In genomic region chr12:53097564-53098353, GRCh38 we compare ENCODE assay signal across 1 cellular context.
A peak's percentile ranks its signal among the peaks of the same experiment; 100 is the strongest.
TF ChIP-seq lines count a peak whose summit lies in the region.

A gene with protein sequence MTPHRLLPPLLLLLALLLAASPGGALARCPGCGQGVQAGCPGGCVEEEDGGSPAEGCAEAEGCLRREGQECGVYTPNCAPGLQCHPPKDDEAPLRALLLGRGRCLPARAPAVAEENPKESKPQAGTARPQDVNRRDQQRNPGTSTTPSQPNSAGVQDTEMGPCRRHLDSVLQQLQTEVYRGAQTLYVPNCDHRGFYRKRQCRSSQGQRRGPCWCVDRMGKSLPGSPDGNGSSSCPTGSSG (plus strand): TSS chr12:53097667. CDS start chr12:53097718, 51 bp downstream.

TF ChIP-seq in K562, 482 proteins besides CTCF, POLR2A, EP300 and RAD21 (continued from another document and continues in another):
- TF ChIP-seq, protein P1, sequence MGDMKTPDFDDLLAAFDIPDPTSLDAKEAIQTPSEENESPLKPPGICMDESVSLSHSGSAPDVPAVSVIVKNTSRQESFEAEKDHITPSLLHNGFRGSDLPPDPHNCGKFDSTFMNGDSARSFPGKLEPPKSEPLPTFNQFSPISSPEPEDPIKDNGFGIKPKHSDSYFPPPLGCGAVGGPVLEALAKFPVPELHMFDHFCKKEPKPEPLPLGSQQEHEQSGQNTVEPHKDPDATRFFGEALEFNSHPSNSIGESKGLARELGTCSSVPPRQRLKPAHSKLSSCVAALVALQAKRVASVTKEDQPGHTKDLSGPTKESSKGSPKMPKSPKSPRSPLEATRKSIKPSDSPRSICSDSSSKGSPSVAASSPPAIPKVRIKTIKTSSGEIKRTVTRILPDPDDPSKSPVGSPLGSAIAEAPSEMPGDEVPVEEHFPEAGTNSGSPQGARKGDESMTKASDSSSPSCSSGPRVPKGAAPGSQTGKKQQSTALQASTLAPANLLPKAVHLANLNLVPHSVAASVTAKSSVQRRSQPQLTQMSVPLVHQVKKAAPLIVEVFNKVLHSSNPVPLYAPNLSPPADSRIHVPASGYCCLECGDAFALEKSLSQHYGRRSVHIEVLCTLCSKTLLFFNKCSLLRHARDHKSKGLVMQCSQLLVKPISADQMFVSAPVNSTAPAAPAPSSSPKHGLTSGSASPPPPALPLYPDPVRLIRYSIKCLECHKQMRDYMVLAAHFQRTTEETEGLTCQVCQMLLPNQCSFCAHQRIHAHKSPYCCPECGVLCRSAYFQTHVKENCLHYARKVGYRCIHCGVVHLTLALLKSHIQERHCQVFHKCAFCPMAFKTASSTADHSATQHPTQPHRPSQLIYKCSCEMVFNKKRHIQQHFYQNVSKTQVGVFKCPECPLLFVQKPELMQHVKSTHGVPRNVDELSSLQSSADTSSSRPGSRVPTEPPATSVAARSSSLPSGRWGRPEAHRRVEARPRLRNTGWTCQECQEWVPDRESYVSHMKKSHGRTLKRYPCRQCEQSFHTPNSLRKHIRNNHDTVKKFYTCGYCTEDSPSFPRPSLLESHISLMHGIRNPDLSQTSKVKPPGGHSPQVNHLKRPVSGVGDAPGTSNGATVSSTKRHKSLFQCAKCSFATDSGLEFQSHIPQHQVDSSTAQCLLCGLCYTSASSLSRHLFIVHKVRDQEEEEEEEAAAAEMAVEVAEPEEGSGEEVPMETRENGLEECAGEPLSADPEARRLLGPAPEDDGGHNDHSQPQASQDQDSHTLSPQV (IDR thresholded peaks at IDR 0.05), result no peak; the same call in 1 of the 2 replicates
- TF ChIP-seq CREB1 (IDR thresholded peaks at IDR 0.05) (no peak), CREB1 (CRISPR knock-in tag; IDR thresholded peaks at IDR 0.05) (no peak), ZNF280A (IDR thresholded peaks at IDR 0.05; ENCODE audit: low read depth, partially characterized antibody) (no peak), ZC3H8 (IDR thresholded peaks at IDR 0.05) (no peak), SP1 (CRISPR knock-in tag; IDR thresholded peaks at IDR 0.05) (peak; percentile 72), SAFB2 (IDR thresholded peaks at IDR 0.05; ENCODE audit: borderline replicate concordance, low read depth, low read length, severe bottlenecking) (no peak), ZFPM2 (CRISPR knock-in tag; IDR thresholded peaks at IDR 0.05) (no peak), SETDB1 (IDR thresholded peaks at IDR 0.05; ENCODE audit: low read length) (no peak), SMAD3 (CRISPR knock-in tag; conservative IDR thresholded peaks at IDR 0.05) (no peak), ZNF57 (CRISPR knock-in tag; IDR thresholded peaks at IDR 0.05) (no peak), FUS (optimal IDR thresholded peaks at IDR 0.05; ENCODE audit: low read depth, low read length) (no peak), CREM (IDR thresholded peaks at IDR 0.05; ENCODE audit: low read depth) (0 out of 2 replicates have a peak, but pooled peaks have one; percentile 16), RNF2 (IDR thresholded peaks at IDR 0.05) (no peak), HDAC1 (IDR thresholded peaks at IDR 0.05) (peak in 1 of 2 experiments; percentile 49; a peak in 2 of 4 replicates), HEY1 (CRISPR knock-in tag; IDR thresholded peaks at IDR 0.05; ENCODE audit: borderline replicate concordance) (no peak), ZMIZ1 (IDR thresholded peaks at IDR 0.05; ENCODE audit: low read depth in 2 of 2, low read length in 2 of 2) (no peak), PHB2 (IDR thresholded peaks at IDR 0.05; ENCODE audit: low read depth) (no peak), L3MBTL2 (IDR thresholded peaks at IDR 0.05) (peak; percentile 58; the same call in 1 of the 2 replicates), ZZZ3 (IDR thresholded peaks at IDR 0.05) (no peak), SOX6 (IDR thresholded peaks at IDR 0.05) (no peak), ZNF644 (tag; IDR thresholded peaks at IDR 0.05; ENCODE audit: low read depth) (no peak), DDX20 (tag; IDR thresholded peaks at IDR 0.05; ENCODE audit: low read depth) (no peak), TRIM24 (IDR thresholded peaks at IDR 0.05) (no peak), WHSC1 (IDR thresholded peaks at IDR 0.05; ENCODE audit: low read length) (no peak), NCOA4 (IDR thresholded peaks at IDR 0.05; ENCODE audit: partially characterized antibody) (no peak), CSDE1 (IDR thresholded peaks at IDR 0.05) (no peak), RB1 (IDR thresholded peaks at IDR 0.05; ENCODE audit: low read depth) (peak; percentile 56), RREB1 (CRISPR knock-in tag; IDR thresholded peaks at IDR 0.05) (no peak), SP2 (IDR thresholded peaks at IDR 0.05; ENCODE audit: extremely low read depth, low read depth, low read length, poor library complexity, severe bottlenecking) (no peak), ZSCAN29 (IDR thresholded peaks at IDR 0.05) (no peak), SMC3 (conservative IDR thresholded peaks at IDR 0.05; ENCODE audit: insufficient read depth, low read depth, low read length) (no peak), TAF7 (tag; IDR thresholded peaks at IDR 0.05) (0 out of 2 replicates have a peak, but pooled peaks have one; percentile 14), CXXC5 (CRISPR knock-in tag; IDR thresholded peaks at IDR 0.05) (peak; percentile 47), RBM14 (IDR thresholded peaks at IDR 0.05; ENCODE audit: borderline replicate concordance, insufficient read depth, low read depth, low read length) (no peak), ZNF224 (CRISPR knock-in tag; IDR thresholded peaks at IDR 0.05) (no peak), ARID2 (IDR thresholded peaks at IDR 0.05) (no peak), STAT6 (CRISPR knock-in tag; IDR thresholded peaks at IDR 0.05) (no peak), ZNF354B (CRISPR knock-in tag; IDR thresholded peaks at IDR 0.05) (no peak), JUN (IDR thresholded peaks at IDR 0.05; ENCODE audit: borderline replicate concordance, low read depth, low read length) (no peak), JUN (CRISPR knock-in tag; IDR thresholded peaks at IDR 0.05; ENCODE audit: borderline replicate concordance) (no peak), STAT5B (CRISPR knock-in tag; IDR thresholded peaks at IDR 0.05) (no peak), E2F3 (CRISPR knock-in tag; IDR thresholded peaks at IDR 0.05) (0 out of 2 replicates have a peak, but pooled peaks have one; percentile 36), POLR2AphosphoS5 (IDR thresholded peaks at IDR 0.05; ENCODE audit: control insufficient read depth, insufficient read depth, low read depth, low read length) (no peak), MCM2 (IDR thresholded peaks at IDR 0.05; ENCODE audit: low read depth) (no peak), USF1 (CRISPR knock-in tag; IDR thresholded peaks at IDR 0.05) (peak; percentile 50; the same call in 1 of the 2 replicates), NFXL1 (CRISPR knock-in tag; IDR thresholded peaks at IDR 0.05) (no peak), DACH1 (IDR thresholded peaks at IDR 0.05; ENCODE audit: partially characterized antibody) (no peak), PTBP1 (IDR thresholded peaks at IDR 0.05; ENCODE audit: low read depth, low read length) (no peak), PTTG1 (tag; IDR thresholded peaks at IDR 0.05; ENCODE audit: low read depth) (no peak), HMGN3 (IDR thresholded peaks at IDR 0.05; ENCODE audit: borderline replicate concordance, extremely low read depth, insufficient read length, low read depth, low read length) (peak; percentile 73), ZNF436 (CRISPR knock-in tag; IDR thresholded peaks at IDR 0.05) (no peak), PCBP1 (IDR thresholded peaks at IDR 0.05; ENCODE audit: low read depth, low read length, poor library complexity, severe bottlenecking) (peak; percentile 33), ZNF583 (CRISPR knock-in tag; IDR thresholded peaks at IDR 0.05) (no peak)
